In genomic region chr7:30877010-30877740, GRCh38 we compare ENCODE assay signal across 28 cellular contexts. TPM values are rescaled to one million over a fixed set of nuclear protein-coding genes. Genes with fewer than 3 reads are reported as not detected.
DNase-seq lines count a peak whose midpoint lies in the region; ATAC-seq, FAIRE-seq and TF ChIP-seq lines count a peak whose summit lies in the region.
"Had no signal": no experiment of that assay in that cellular context is flagged by ENCODE, and none has a peak within 500 bp of the region (broad histone marks: within the 10 kb centered on the region; RNA-seq: fewer than 3 reads in every experiment).

No MANE protein-coding gene starts in this region.

- H4K20me1 ChIP-seq in astrocyte (ENCODE audit: insufficient read depth, low read length) = no peaks in the 10 kb centered on the region

- peaks cover 7% of the 10 kb centered on the region for H3K27me3 Mint-ChIP-seq in astrocyte (ENCODE audit: low read depth, unreplicated experiment)
- no peaks in the 10 kb centered on the region for H3K27me3 Mint-ChIP-seq in stimulated activated naive B cell treated with anti-CD40 and anti-IgM and Interleukin-4, amounts not matched to agents 10 μg/mL and 1 μg/mL and 100 μg/mL, for 72 hours
- H3K27me3 Mint-ChIP-seq in activated T-cell treated with anti-CD3 and anti-CD28 coated beads, Interleukin-2, amount 50 U/mL, for 72 hours (ENCODE audit: low read depth) = no peaks in the 10 kb centered on the region

- H3K4me1 Mint-ChIP-seq in astrocyte (ENCODE audit: low read depth, unreplicated experiment) = peaks cover 21% of the 10 kb centered on the region
- peaks cover 4 to 7% of the 10 kb centered on the region in 2 donors for H3K4me1 Mint-ChIP-seq in stimulated activated naive B cell treated with anti-CD40 and anti-IgM and Interleukin-4, amounts not matched to agents 10 μg/mL and 1 μg/mL and 100 μg/mL, for 72 hours
- no peaks in the 10 kb centered on the region for H3K4me1 Mint-ChIP-seq in activated T-cell treated with anti-CD3 and anti-CD28 coated beads, Interleukin-2, amount 50 U/mL, for 72 hours (ENCODE audit: low read depth)
- H3K4me1 Mint-ChIP-seq: stimulated activated effector memory CD8-positive, alpha-beta T cell treated with anti-CD3 and anti-CD28 coated beads, Interleukin-12 subunit alpha, Interleukin-12 subunit beta, amount 100 ng/mL, for 72 hours had no signal

- intact Hi-C loops in lower lobe of right lung (cut with DNase I) (no loop called here), colonic mucosa (cut with DNase I) (no loop called here)

- H3K4me3 ChIP-seq in astrocyte (ENCODE audit: insufficient read depth, low read depth, low read length) (no peak overlapping the region), lower lobe of right lung (no peak overlapping the region), colonic mucosa (no peak overlapping the region)
- H3K4me3 ChIP-seq: skin epidermis, suprapubic skin had no signal

- TF ChIP-seq CTCF in astrocyte (IDR thresholded peaks at IDR 0.05; ENCODE audit: insufficient read depth, low read depth, low read length) = no peak
- no peak for TF ChIP-seq CTCF in lower lobe of right lung (IDR thresholded peaks at IDR 0.05)
- no peak for TF ChIP-seq CTCF in colonic mucosa (IDR thresholded peaks at IDR 0.05)

- H3K4me1 ChIP-seq in astrocyte (ENCODE audit: insufficient read depth, low read length) (no peaks in the 10 kb centered on the region), lower lobe of right lung (peaks cover 19% of the 10 kb centered on the region), colonic mucosa (no peaks in the 10 kb centered on the region)
- H3K4me1 ChIP-seq: suprapubic skin had no signal

- no peak overlapping the region for H2AFZ ChIP-seq in astrocyte (ENCODE audit: low read depth, low read length)

- H3K36me3 ChIP-seq in astrocyte (ENCODE audit: insufficient read depth, low read length) (no peaks in the 10 kb centered on the region), lower lobe of right lung (peaks cover 33% of the 10 kb centered on the region), colonic mucosa (no peaks in the 10 kb centered on the region)

- H3K9me3 Mint-ChIP-seq in astrocyte (ENCODE audit: unreplicated experiment) = peaks cover 5% of the 10 kb centered on the region
- H3K9me3 Mint-ChIP-seq in stimulated activated naive B cell treated with anti-CD40 and anti-IgM and Interleukin-4, amounts not matched to agents 10 μg/mL and 1 μg/mL and 100 μg/mL, for 72 hours = peaks cover 0 to 1% of the 10 kb centered on the region in 2 donors
- no peaks in the 10 kb centered on the region for H3K9me3 Mint-ChIP-seq in activated T-cell treated with anti-CD3 and anti-CD28 coated beads, Interleukin-2, amount 50 U/mL, for 72 hours
- H3K9me3 Mint-ChIP-seq: stimulated activated effector memory CD8-positive, alpha-beta T cell treated with anti-CD3 and anti-CD28 coated beads, Interleukin-12 subunit alpha, Interleukin-12 subunit beta, amount 100 ng/mL, for 72 hours had no signal

- H3K4me3 Mint-ChIP-seq in astrocyte (ENCODE audit: unreplicated experiment) = no peak overlapping the region
- no peak overlapping the region for H3K4me3 Mint-ChIP-seq in stimulated activated naive B cell treated with anti-CD40 and anti-IgM and Interleukin-4, amounts not matched to agents 10 μg/mL and 1 μg/mL and 100 μg/mL, for 72 hours
- no peak overlapping the region for H3K4me3 Mint-ChIP-seq in activated T-cell treated with anti-CD3 and anti-CD28 coated beads, Interleukin-2, amount 50 U/mL, for 72 hours
- H3K4me3 Mint-ChIP-seq: activated CD8-positive, alpha-beta T cell treated with anti-CD3 and anti-CD28 coated beads, Interleukin-2, amount 10 ng/mL, durations not matched to agents 7 days and 5 days; stimulated activated effector memory CD8-positive, alpha-beta T cell treated with anti-CD3 and anti-CD28 coated beads, Interleukin-12 subunit alpha, Interleukin-12 subunit beta, amount 100 ng/mL, for 72 hours had no signal

- no peak overlapping the region for H3K4me2 ChIP-seq in astrocyte (ENCODE audit: low read length)
- H3K4me2 ChIP-seq: KMS-11 had no signal

- H3K27me3 ChIP-seq in astrocyte (ENCODE audit: insufficient read depth, low read length) (no peaks in the 10 kb centered on the region), lower lobe of right lung (ENCODE audit: low read depth) (no peaks in the 10 kb centered on the region), colonic mucosa (no peaks in the 10 kb centered on the region)
- H3K27me3 ChIP-seq: suprapubic skin had no signal

- H3K79me2 ChIP-seq in astrocyte (ENCODE audit: insufficient read depth, low read length) = no peaks in the 10 kb centered on the region

- FAIRE-seq in astrocyte (lab: Jason Lieb, UNC) = no peak
- FAIRE-seq: GM19239, HTR-8/SVneo had no signal

- H3K9me3 ChIP-seq in astrocyte (ENCODE audit: insufficient read depth, low read depth, low read length) (no peaks in the 10 kb centered on the region), lower lobe of right lung (no peaks in the 10 kb centered on the region), colonic mucosa (no peaks in the 10 kb centered on the region)
- H3K9me3 ChIP-seq: suprapubic skin had no signal

- H3K9ac ChIP-seq in astrocyte (ENCODE audit: low read length) (no peak overlapping the region), colonic mucosa (ENCODE audit: low read depth in 2 of 2, low read length in 2 of 2) (no peak overlapping the region)
- H3K9ac ChIP-seq: KMS-11 had no signal

- peaks cover 16% of the 10 kb centered on the region for H3K36me3 Mint-ChIP-seq in astrocyte (ENCODE audit: low read depth, unreplicated experiment)
- peaks cover 0 to 3% of the 10 kb centered on the region in 2 donors for H3K36me3 Mint-ChIP-seq in stimulated activated naive B cell treated with anti-CD40 and anti-IgM and Interleukin-4, amounts not matched to agents 10 μg/mL and 1 μg/mL and 100 μg/mL, for 72 hours
- H3K36me3 Mint-ChIP-seq in activated T-cell treated with anti-CD3 and anti-CD28 coated beads, Interleukin-2, amount 50 U/mL, for 72 hours (ENCODE audit: insufficient read depth in 2 of 2) = no peaks in the 10 kb centered on the region
- H3K36me3 Mint-ChIP-seq: stimulated activated effector memory CD8-positive, alpha-beta T cell treated with anti-CD3 and anti-CD28 coated beads, Interleukin-12 subunit alpha, Interleukin-12 subunit beta, amount 100 ng/mL, for 72 hours had no signal

- peak; percentile 55 to 71 for ATAC-seq in lower lobe of right lung
- ATAC-seq in stimulated activated naive B cell treated with anti-CD40 and anti-IgM and Interleukin-4, amounts not matched to agents 10 μg/mL and 1 μg/mL and 100 μg/mL, for 72 hours (replicated peaks) = no peak
- no peak for ATAC-seq in activated T-cell treated with anti-CD3 and anti-CD28 coated beads, Interleukin-2, amount 50 U/mL, for 72 hours (replicated peaks in 1 of 2)
- ATAC-seq: stimulated activated effector memory CD8-positive, alpha-beta T cell treated with anti-CD3 and anti-CD28 coated beads, Interleukin-12 subunit alpha, Interleukin-12 subunit beta, amount 100 ng/mL, for 72 hours had no signal

- peak; percentile 22 for DNase-seq in DMS 273 (lab: John Stamatoyannopoulos, UW; ENCODE audit: unreplicated experiment)
- DNase-seq in DMS 273 treated with DMSO at 0.1 percent for 48 hours (lab: John Stamatoyannopoulos, UW) = no peak
- DNase-seq in astrocyte (ENCODE audit: low read depth) = peak; percentile 27
- DNase-seq in lower lobe of right lung = no peak
- DNase-seq in stimulated activated naive B cell treated with anti-CD40 and anti-IgM and Interleukin-4, amounts not matched to agents 10 μg/mL and 1 μg/mL and 100 μg/mL, for 72 hours = no peak
- no peak for DNase-seq in colonic mucosa
- DNase-seq in activated T-cell treated with anti-CD3 and anti-CD28 coated beads, Interleukin-2, amount 50 U/mL, for 72 hours = no peak
- no peak for DNase-seq in cortex of kidney (lab: John Stamatoyannopoulos, UW)
- DNase-seq: activated CD4-positive, alpha-beta T cell treated with anti-CD3 and anti-CD28 coated beads for 1 hour; AML-193; amygdala; central memory CD4-positive, alpha-beta T cell; COR-L47; hypothalamus; NCI-H1694 treated with DMSO at 0.1 percent for 48 hours; NCI-H748 treated with DMSO at 0.1 percent for 48 hours; stimulated activated CD4-positive, alpha-beta T cell treated with anti-CD3 and anti-CD28 coated beads, Interleukin-2, amount 100 ng/mL, for 24 hours; T-helper 9 cell had no signal

- H3K27ac ChIP-seq in astrocyte (ENCODE audit: low read depth, low read length) (no peak overlapping the region), lower lobe of right lung (peak overlapping the region; percentile 57), colonic mucosa (no peak overlapping the region)
- H3K27ac ChIP-seq: 22Rv1, epithelial cell of prostate, KMS-11, skin epidermis, suprapubic skin had no signal

- no peak overlapping the region for H3K27ac Mint-ChIP-seq in astrocyte (ENCODE audit: unreplicated experiment)
- peak overlapping the region; percentile 27 for H3K27ac Mint-ChIP-seq in stimulated activated naive B cell treated with anti-CD40 and anti-IgM and Interleukin-4, amounts not matched to agents 10 μg/mL and 1 μg/mL and 100 μg/mL, for 72 hours
- H3K27ac Mint-ChIP-seq in activated T-cell treated with anti-CD3 and anti-CD28 coated beads, Interleukin-2, amount 50 U/mL, for 72 hours = no peak overlapping the region
- H3K27ac Mint-ChIP-seq: progenitor cell of endocrine pancreas; stimulated activated effector memory CD8-positive, alpha-beta T cell treated with anti-CD3 and anti-CD28 coated beads, Interleukin-12 subunit alpha, Interleukin-12 subunit beta, amount 100 ng/mL, for 72 hours had no signal

RNA-seq across cellular contexts. Expression of gene AQP1, which starts 34.5 kb away (rescaled TPM):
- total RNA-seq in astrocyte (6.7 and 10.0 TPM in 2 replicates), lower lobe of right lung (826 TPM), colonic mucosa (10 to 100 TPM; 33.9 to 47.4 TPM)
- under 1 TPM; 0.60 to 0.72 TPM for total RNA-seq in activated T-cell treated with anti-CD3 and anti-CD28 coated beads, Interleukin-2, amount 50 U/mL, for 72 hours

Comparison
In these comparisons a context has a peak if more than half of its experiments do, and no peak if none do; other contexts are left out.
1. DNase-seq: peak in DMS 273 (single experiment) and astrocyte (single experiment); none in DMS 273 treated with DMSO at 0.1 percent for 48 hours (single experiment), lower lobe of right lung (single experiment), stimulated activated naive B cell treated with anti-CD40 and anti-IgM and Interleukin-4, amounts not matched to agents 10 μg/mL and 1 μg/mL and 100 μg/mL, for 72 hours (single experiment), colonic mucosa (single experiment), activated T-cell treated with anti-CD3 and anti-CD28 coated beads, Interleukin-2, amount 50 U/mL, for 72 hours (0 of 2) and cortex of kidney (single experiment).
2. ATAC-seq: peak in lower lobe of right lung (2 of 2); none in stimulated activated naive B cell treated with anti-CD40 and anti-IgM and Interleukin-4, amounts not matched to agents 10 μg/mL and 1 μg/mL and 100 μg/mL, for 72 hours (0 of 2) and activated T-cell treated with anti-CD3 and anti-CD28 coated beads, Interleukin-2, amount 50 U/mL, for 72 hours (0 of 2).
3. RNA of gene AQP1, which starts 34.5 kb away (total RNA-seq): 826 TPM in lower lobe of right lung (single experiment); 33.9 to 47.4 TPM in colonic mucosa, 6.7 to 10.0 TPM in astrocyte and 0.60 to 0.72 TPM in activated T-cell treated with anti-CD3 and anti-CD28 coated beads, Interleukin-2, amount 50 U/mL, for 72 hours; every median in the first group is over 10 times any median in the second.